15 cellular contexts compared by ENCODE assay signal in the genomic region with DNA sequence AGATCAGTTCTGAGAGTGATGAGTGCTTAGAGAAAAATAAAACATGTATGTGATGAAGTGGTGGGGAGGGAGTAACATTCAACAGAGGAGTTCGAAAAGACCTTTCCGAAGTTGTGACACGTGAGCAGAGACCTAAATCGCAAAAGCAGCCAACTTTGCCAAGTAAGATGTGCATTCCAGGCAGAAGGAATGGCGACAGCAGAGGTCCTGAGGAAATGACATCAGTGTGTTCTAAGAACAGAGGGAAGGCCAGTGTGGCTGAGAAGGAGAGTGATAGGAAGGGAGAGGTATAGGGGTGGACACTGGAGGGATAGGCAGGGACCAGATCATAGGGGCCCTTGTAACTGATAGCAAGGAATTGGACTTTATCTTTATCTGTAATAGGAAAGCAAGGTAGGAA. TPM values are rescaled to one million over a fixed set of nuclear protein-coding genes. Genes with fewer than 3 reads are reported as not detected.
A peak's percentile ranks its signal among the peaks of the same experiment; 100 is the strongest.
DNase-seq lines count a peak whose midpoint lies in the region; ATAC-seq and TF ChIP-seq lines count a peak whose summit lies in the region.
"Had no signal": no experiment of that assay in that cellular context is flagged by ENCODE, and none has a peak within 500 bp of the region (broad histone marks: within the 10 kb centered on the region; RNA-seq: fewer than 3 reads in every experiment).

No MANE protein-coding gene starts in this region.

- no peak overlapping the region for H2BK12ac ChIP-seq in neuronal stem cell (ENCODE audit: low read length)

- H3K36me3 Mint-ChIP-seq in GM23338 (ENCODE audit: low read depth) = no peaks in the 10 kb centered on the region
- no peaks in the 10 kb centered on the region for H3K36me3 Mint-ChIP-seq in immature natural killer cell

- no peak overlapping the region for H2BK120ac ChIP-seq in neuronal stem cell (ENCODE audit: low read depth, low read length)

- H3F3A ChIP-seq in GM23338 (replicated peaks; ENCODE audit: low read depth) = no peaks in the 10 kb centered on the region

- H3K27ac ChIP-seq in GM23338 (ENCODE audit: low read depth) (no peak overlapping the region), neuronal stem cell (replicated peaks; ENCODE audit: low read length) (no peak overlapping the region)
- H3K27ac ChIP-seq: HL-60 had no signal

- H3K4me1 ChIP-seq in GM23338 (ENCODE audit: insufficient read depth) = peaks cover 40% of the 10 kb centered on the region
- peaks cover 12 to 16% of the 10 kb centered on the region in 2 donors for H3K4me1 ChIP-seq in neuronal stem cell (ENCODE audit: control insufficient read depth in 2 of 2, insufficient read depth in 1 of 2, low read depth in 1 of 2, low read length in 2 of 2)

- WGBS in neuronal stem cell (ENCODE audit: extremely low coverage in 2 of 2, insufficient read length in 2 of 2, insufficient replicate concordance in 1 of 2), 2 donors = no CpG with 5 or more reads among the region's 5 CpGs

- no peaks in the 10 kb centered on the region for H3K27me3 Mint-ChIP-seq in GM23338 (ENCODE audit: insufficient read depth, low read depth, poor library complexity)
- peaks cover 0 to 4% (median 4%) of the 10 kb centered on the region in 3 donors for H3K27me3 Mint-ChIP-seq in immature natural killer cell (ENCODE audit: low read depth in 3 of 3)

- H3K9me3 Mint-ChIP-seq in GM23338 (no peaks in the 10 kb centered on the region), immature natural killer cell (no peaks in the 10 kb centered on the region)

- H3K4me3 ChIP-seq in GM23338 = no peak overlapping the region
- no peak overlapping the region for H3K4me3 ChIP-seq in cardiac fibroblast (replicated peaks in 1 of 2; ENCODE audit: low read depth in 2 of 2, low read length in 2 of 2)
- H3K4me3 ChIP-seq in neuronal stem cell (ENCODE audit: low read length in 2 of 2) = no peak overlapping the region

- no peaks in the 10 kb centered on the region for H4K20me1 ChIP-seq in GM23338 (replicated peaks; ENCODE audit: insufficient read depth)

- H3K4me3 Mint-ChIP-seq in GM23338 = no peak overlapping the region
- no peak overlapping the region for H3K4me3 Mint-ChIP-seq in immature natural killer cell

- H3K9ac ChIP-seq in neuronal stem cell (ENCODE audit: low read depth, low read length, poor library complexity) = no peak overlapping the region

- H3K14ac ChIP-seq in neuronal stem cell (ENCODE audit: low read length) = no peak overlapping the region

- no peak overlapping the region for H2BK15ac ChIP-seq in neuronal stem cell (ENCODE audit: low read length)

- no peak overlapping the region for H2AK5ac ChIP-seq in neuronal stem cell (ENCODE audit: low read depth, low read length)

- no peaks in the 10 kb centered on the region for H3K79me2 ChIP-seq in GM23338 (replicated peaks; ENCODE audit: insufficient read depth)

- no peak overlapping the region for H3K18ac ChIP-seq in neuronal stem cell (ENCODE audit: low read length)

- no peaks in the 10 kb centered on the region for H3K79me1 ChIP-seq in neuronal stem cell (ENCODE audit: low read depth, low read length)

- H3K9me2 ChIP-seq in GM23338 (ENCODE audit: insufficient read depth) = 0 out of 2 replicates have a peak, but pooled peaks cover 5% of the 10 kb centered on the region

- H3K9me3 ChIP-seq in neuronal stem cell (replicated peaks in 1 of 2; ENCODE audit: control insufficient read depth in 2 of 2, insufficient read depth in 1 of 2, low read depth in 1 of 2, low read length in 2 of 2) = no peaks in the 10 kb centered on the region

- H2AFZ ChIP-seq in GM23338 = peak overlapping the region; percentile 81
- peak overlapping the region; percentile 9 for H2AFZ ChIP-seq in neuronal stem cell (ENCODE audit: low read length)

- H4K91ac ChIP-seq in neuronal stem cell (ENCODE audit: low read depth, low read length, poor library complexity) = no peak overlapping the region

- H3K4me2 ChIP-seq in GM23338 = 0 out of 2 replicates have a peak overlapping the region, but pooled peaks have one; percentile 27
- H3K4me2 ChIP-seq in neuronal stem cell (ENCODE audit: insufficient read depth, low read length, poor library complexity, severe bottlenecking) = no peak overlapping the region

- DNase-seq in GM23338 (ENCODE audit: low spot score) (peak; percentile 10), cardiac fibroblast (ENCODE audit: low read depth in 2 of 2) (peak; percentile 33 to 37), immature natural killer cell (no peak), neuronal stem cell (ENCODE audit: low spot score) (no peak), Right ventricle myocardium superior (no peak), hippocampal formation (lab: John Stamatoyannopoulos, UW) (no peak)
- no peak for DNase-seq in activated CD8-positive, alpha-beta memory T cell treated with anti-CD3 and anti-CD28 coated beads, Interleukin-2, amount 50 U/mL, for 4 hours
- DNase-seq: C1 segment of cervical spinal cord, DMS153, H7, MV-4-11, NCI-H1436, NCI-H2029 treated with DMSO at 0.1 percent for 48 hours, NCI-H748 treated with DMSO at 0.1 percent for 48 hours had no signal

- H3K4ac ChIP-seq in neuronal stem cell (ENCODE audit: low read length) = no peak overlapping the region

- H2BK5ac ChIP-seq in neuronal stem cell (ENCODE audit: low read length) = no peak overlapping the region

- no peaks in the 10 kb centered on the region for H3K36me3 ChIP-seq in GM23338 (ENCODE audit: insufficient read depth)
- H3K36me3 ChIP-seq in neuronal stem cell (replicated peaks in 1 of 2; ENCODE audit: control insufficient read depth in 2 of 2, insufficient read depth in 2 of 2, low read length in 2 of 2) = no peaks in the 10 kb centered on the region

- H3K4me1 Mint-ChIP-seq in GM23338 (peaks cover 35% of the 10 kb centered on the region), immature natural killer cell (peaks cover 47 to 65% of the 10 kb centered on the region in 2 donors)

- H3K27ac Mint-ChIP-seq in GM23338 = no peak overlapping the region
- peak overlapping the region in 5 of 6 donors; percentile 0 to 71 (median 24) for H3K27ac Mint-ChIP-seq in immature natural killer cell

- TF ChIP-seq CTCF in GM23338 (conservative IDR thresholded peaks at IDR 0.05; ENCODE audit: low read depth in 2 of 2) = no peak
- TF ChIP-seq CTCF in cardiac fibroblast (IDR thresholded peaks at IDR 0.05; ENCODE audit: low read depth, low read length) = no peak

- H3K27me3 ChIP-seq in GM23338 (ENCODE audit: insufficient read depth) (no peaks in the 10 kb centered on the region), neuronal stem cell (ENCODE audit: control insufficient read depth in 3 of 3, insufficient read depth in 3 of 3, low read depth in 1 of 3, low read length in 3 of 3) (no peaks in the 10 kb centered on the region)

- no peak overlapping the region for H3K23ac ChIP-seq in neuronal stem cell (ENCODE audit: low read depth, low read length, poor library complexity)

- no peak overlapping the region for H4K8ac ChIP-seq in neuronal stem cell (ENCODE audit: low read depth, low read length)

- intact Hi-C loops in Right ventricle myocardium superior (cut with DNase I) = no loop called here

- no peak for ATAC-seq in GM23338
- ATAC-seq in Right ventricle myocardium superior (ENCODE audit: poor library complexity) = no peak

TF ChIP-seq in GM23338, 12 proteins besides CTCF, POLR2A, EP300 and RAD21 (continues in another document):
- TF ChIP-seq ETS1 (IDR thresholded peaks at IDR 0.05) = no peak

RNA-seq across cellular contexts. Expression of gene ADAT2, which starts 51.3 kb away (rescaled TPM):
- total RNA-seq in GM23338 (2014; rRNA removed; shearing (Covaris generic)) = 10.8 and 13.7 TPM in 2 replicates
- 6.9 and 7.4 TPM in 2 replicates for polyA plus RNA-seq in GM23338 (2016; fragmentation: Nextera tagmentation; extraction: Ambion mirVana)
- 1 to 10 TPM in 1 of 3 donors, under 1 TPM in 1, not detected in 1; 0.66 to 1.2 TPM for polyA plus RNA-seq in immature natural killer cell
- 7.1 TPM for polyA plus RNA-seq in neuronal stem cell (2013, experiment 1 of 2)
- 6.9 TPM for polyA plus RNA-seq in neuronal stem cell (2013, experiment 2 of 2)
- total RNA-seq in Right ventricle myocardium superior = 1.4 TPM

RNA-seq across cellular contexts. Expression of gene PEX3, which starts 51.4 kb away (rescaled TPM):
- total RNA-seq in GM23338 (2014; rRNA removed; shearing (Covaris generic)) = 13.8 and 16.4 TPM in 2 replicates
- 19.4 and 22.7 TPM in 2 replicates for polyA plus RNA-seq in GM23338 (2016; fragmentation: Nextera tagmentation; extraction: Ambion mirVana)
- polyA plus RNA-seq in immature natural killer cell = 10 to 100 TPM; 12.5 to 16.6 (median 14.2) TPM
- 9.2 TPM for polyA plus RNA-seq in neuronal stem cell (2013, experiment 1 of 2)
- 9.2 TPM for polyA plus RNA-seq in neuronal stem cell (2013, experiment 2 of 2)
- total RNA-seq in Right ventricle myocardium superior = 17.9 TPM

Comparison
In these comparisons a context has a peak if more than half of its experiments do, and no peak if none do; other contexts are left out.
1. DNase-seq: peak in GM23338 (single experiment) and cardiac fibroblast (2 of 2); none in immature natural killer cell (0 of 3), neuronal stem cell (single experiment), Right ventricle myocardium superior (single experiment), activated CD8-positive, alpha-beta memory T cell treated with anti-CD3 and anti-CD28 coated beads, Interleukin-2, amount 50 U/mL, for 4 hours (single experiment) and hippocampal formation (0 of 2).